ENCODE assay signal across 1 cellular context in genomic region chr21:33510826-33511225, GRCh38.
A peak's percentile ranks its signal among the peaks of the same experiment; 100 is the strongest.
TF ChIP-seq lines count a peak whose summit lies in the region.

No MANE protein-coding gene starts in this region.

TF ChIP-seq in K562, 482 proteins besides CTCF, POLR2A, EP300 and RAD21 (continued from another document):
- TF ChIP-seq ZNF592 (IDR thresholded peaks at IDR 0.05) (0 out of 2 replicates have a peak, but pooled peaks have one; percentile 21), ZBED1 (IDR thresholded peaks at IDR 0.05) (no peak)
